In genomic region chrX:124717537-124717936, GRCh38 we compare ENCODE assay signal across 13 cellular contexts.
DNase-seq lines count a peak whose midpoint lies in the region; ATAC-seq and TF ChIP-seq lines count a peak whose summit lies in the region.
"Had no signal": no experiment of that assay in that cellular context is flagged by ENCODE, and none has a peak within 500 bp of the region (broad histone marks: within the 10 kb centered on the region; RNA-seq: fewer than 3 reads in every experiment).

No MANE protein-coding gene starts in this region.

- TF ChIP-seq CTCF in activated CD8-positive, alpha-beta T cell treated with anti-CD3 and anti-CD28 coated beads for 36 hours (IDR thresholded peaks at IDR 0.05), result no peak

- H3K4me3 Mint-ChIP-seq in activated CD8-positive, alpha-beta T cell treated with anti-CD3 and anti-CD28 coated beads for 36 hours, result no peak overlapping the region
- H3K4me3 Mint-ChIP-seq in activated CD8-positive, alpha-beta T cell treated with anti-CD3 and anti-CD28 coated beads, Interleukin-2, amount 10 ng/mL, durations not matched to agents 7 days and 5 days, result no peak overlapping the region
- H3K4me3 Mint-ChIP-seq in activated T-helper 17 cell treated with anti-CD3 and anti-CD28 coated beads, Interleukin-2, amount 50 U/mL, for 72 hours, result peak overlapping the region; percentile 18
- no peak overlapping the region for H3K4me3 Mint-ChIP-seq in activated naive CD8-positive, alpha-beta T cell treated with anti-CD3 and anti-CD28 coated beads, Interleukin-2, amount 50 U/mL, for 24 hours
- H3K4me3 Mint-ChIP-seq: CD8-positive, alpha-beta T cell; HFFc6 had no signal

- peak; percentile 11 for DNase-seq in activated CD8-positive, alpha-beta T cell treated with anti-CD3 and anti-CD28 coated beads for 36 hours
- no peak for DNase-seq in activated CD8-positive, alpha-beta T cell treated with anti-CD3 and anti-CD28 coated beads, Interleukin-2, amount 10 ng/mL, durations not matched to agents 7 days and 5 days
- no peak for DNase-seq in activated naive CD8-positive, alpha-beta T cell treated with anti-CD3 and anti-CD28 coated beads, Interleukin-2, amount 50 U/mL, for 24 hours
- DNase-seq: C1 segment of cervical spinal cord; Caco-2; CD8-positive, alpha-beta T cell; DMS153; DND-41; GOT3; HFFc6 had no signal

- intact Hi-C loops in activated CD8-positive, alpha-beta T cell treated with anti-CD3 and anti-CD28 coated beads for 36 hours (cut with micrococcal nuclease), result no loop called here

- peaks cover 10% of the 10 kb centered on the region for H3K4me1 Mint-ChIP-seq in activated CD8-positive, alpha-beta T cell treated with anti-CD3 and anti-CD28 coated beads for 36 hours (ENCODE audit: low read depth)
- H3K4me1 Mint-ChIP-seq in activated CD8-positive, alpha-beta T cell treated with anti-CD3 and anti-CD28 coated beads, Interleukin-2, amount 10 ng/mL, durations not matched to agents 7 days and 5 days (ENCODE audit: low read depth), result no peaks in the 10 kb centered on the region
- no peaks in the 10 kb centered on the region for H3K4me1 Mint-ChIP-seq in activated T-helper 17 cell treated with anti-CD3 and anti-CD28 coated beads, Interleukin-2, amount 50 U/mL, for 72 hours
- H3K4me1 Mint-ChIP-seq in activated naive CD8-positive, alpha-beta T cell treated with anti-CD3 and anti-CD28 coated beads, Interleukin-2, amount 50 U/mL, for 24 hours, result peaks cover 9% of the 10 kb centered on the region

- no peak overlapping the region for H3K27ac Mint-ChIP-seq in activated CD8-positive, alpha-beta T cell treated with anti-CD3 and anti-CD28 coated beads for 36 hours
- no peak overlapping the region for H3K27ac Mint-ChIP-seq in activated CD8-positive, alpha-beta T cell treated with anti-CD3 and anti-CD28 coated beads, Interleukin-2, amount 10 ng/mL, durations not matched to agents 7 days and 5 days
- no peak overlapping the region for H3K27ac Mint-ChIP-seq in activated T-helper 17 cell treated with anti-CD3 and anti-CD28 coated beads, Interleukin-2, amount 50 U/mL, for 72 hours
- H3K27ac Mint-ChIP-seq in activated naive CD8-positive, alpha-beta T cell treated with anti-CD3 and anti-CD28 coated beads, Interleukin-2, amount 50 U/mL, for 24 hours, result no peak overlapping the region
- H3K27ac Mint-ChIP-seq: HFFc6 had no signal

- no peaks in the 10 kb centered on the region for H3K9me3 Mint-ChIP-seq in activated CD8-positive, alpha-beta T cell treated with anti-CD3 and anti-CD28 coated beads for 36 hours
- no peaks in the 10 kb centered on the region for H3K9me3 Mint-ChIP-seq in activated CD8-positive, alpha-beta T cell treated with anti-CD3 and anti-CD28 coated beads, Interleukin-2, amount 10 ng/mL, durations not matched to agents 7 days and 5 days (ENCODE audit: insufficient read depth)
- H3K9me3 Mint-ChIP-seq in activated T-helper 17 cell treated with anti-CD3 and anti-CD28 coated beads, Interleukin-2, amount 50 U/mL, for 72 hours, result no peaks in the 10 kb centered on the region
- no peaks in the 10 kb centered on the region for H3K9me3 Mint-ChIP-seq in activated naive CD8-positive, alpha-beta T cell treated with anti-CD3 and anti-CD28 coated beads, Interleukin-2, amount 50 U/mL, for 24 hours
- H3K9me3 Mint-ChIP-seq: CD8-positive, alpha-beta T cell; HFFc6 had no signal

- H3K27me3 Mint-ChIP-seq in activated CD8-positive, alpha-beta T cell treated with anti-CD3 and anti-CD28 coated beads for 36 hours, result no peaks in the 10 kb centered on the region
- H3K27me3 Mint-ChIP-seq in activated CD8-positive, alpha-beta T cell treated with anti-CD3 and anti-CD28 coated beads, Interleukin-2, amount 10 ng/mL, durations not matched to agents 7 days and 5 days (ENCODE audit: low read depth), result no peaks in the 10 kb centered on the region
- H3K27me3 Mint-ChIP-seq in activated T-helper 17 cell treated with anti-CD3 and anti-CD28 coated beads, Interleukin-2, amount 50 U/mL, for 72 hours, result no peaks in the 10 kb centered on the region
- no peaks in the 10 kb centered on the region for H3K27me3 Mint-ChIP-seq in activated naive CD8-positive, alpha-beta T cell treated with anti-CD3 and anti-CD28 coated beads, Interleukin-2, amount 50 U/mL, for 24 hours

- POLR2A ChIA-PET in activated CD8-positive, alpha-beta T cell treated with anti-CD3 and anti-CD28 coated beads for 36 hours (lab: Charles Lee), result no interaction called here
- POLR2A ChIA-PET in activated CD8-positive, alpha-beta T cell treated with anti-CD3 and anti-CD28 coated beads, Interleukin-2, amount 10 ng/mL, durations not matched to agents 7 days and 5 days (lab: Charles Lee), result no interaction called here

- peak; percentile 20 for ATAC-seq in activated CD8-positive, alpha-beta T cell treated with anti-CD3 and anti-CD28 coated beads for 36 hours
- ATAC-seq in activated CD8-positive, alpha-beta T cell treated with anti-CD3 and anti-CD28 coated beads, Interleukin-2, amount 10 ng/mL, durations not matched to agents 7 days and 5 days, result no peak
- ATAC-seq in activated T-helper 17 cell treated with anti-CD3 and anti-CD28 coated beads, Interleukin-2, amount 50 U/mL, for 72 hours (replicated peaks), result peak; percentile 53
- peak; percentile 36 for ATAC-seq in activated naive CD8-positive, alpha-beta T cell treated with anti-CD3 and anti-CD28 coated beads, Interleukin-2, amount 50 U/mL, for 24 hours
- ATAC-seq in HG03457 (IDR thresholded peaks at IDR 0.05; ENCODE audit: unreplicated experiment), result no peak
- ATAC-seq in GM18858 (IDR thresholded peaks at IDR 0.05; ENCODE audit: unreplicated experiment), result no peak
- ATAC-seq: CD8-positive, alpha-beta T cell had no signal

- CTCF ChIA-PET in activated CD8-positive, alpha-beta T cell treated with anti-CD3 and anti-CD28 coated beads for 36 hours (lab: Charles Lee), result no interaction called here
- CTCF ChIA-PET in activated CD8-positive, alpha-beta T cell treated with anti-CD3 and anti-CD28 coated beads, Interleukin-2, amount 10 ng/mL, durations not matched to agents 7 days and 5 days (lab: Charles Lee), result no interaction called here

- no peaks in the 10 kb centered on the region for H3K36me3 Mint-ChIP-seq in activated CD8-positive, alpha-beta T cell treated with anti-CD3 and anti-CD28 coated beads for 36 hours (ENCODE audit: low read depth)
- no peaks in the 10 kb centered on the region for H3K36me3 Mint-ChIP-seq in activated CD8-positive, alpha-beta T cell treated with anti-CD3 and anti-CD28 coated beads, Interleukin-2, amount 10 ng/mL, durations not matched to agents 7 days and 5 days (ENCODE audit: low read depth)
- no peaks in the 10 kb centered on the region for H3K36me3 Mint-ChIP-seq in activated T-helper 17 cell treated with anti-CD3 and anti-CD28 coated beads, Interleukin-2, amount 50 U/mL, for 72 hours (ENCODE audit: low read depth)
- H3K36me3 Mint-ChIP-seq in activated naive CD8-positive, alpha-beta T cell treated with anti-CD3 and anti-CD28 coated beads, Interleukin-2, amount 50 U/mL, for 24 hours (ENCODE audit: low read depth), result no peaks in the 10 kb centered on the region
- H3K36me3 Mint-ChIP-seq: CD8-positive, alpha-beta T cell had no signal

Comparison
In these comparisons a context has a peak if more than half of its experiments do, and no peak if none do; other contexts are left out.
1. ATAC-seq: peak in activated CD8-positive, alpha-beta T cell treated with anti-CD3 and anti-CD28 coated beads for 36 hours (single experiment), activated T-helper 17 cell treated with anti-CD3 and anti-CD28 coated beads, Interleukin-2, amount 50 U/mL, for 72 hours (single experiment) and activated naive CD8-positive, alpha-beta T cell treated with anti-CD3 and anti-CD28 coated beads, Interleukin-2, amount 50 U/mL, for 24 hours (single experiment); none in activated CD8-positive, alpha-beta T cell treated with anti-CD3 and anti-CD28 coated beads, Interleukin-2, amount 10 ng/mL, durations not matched to agents 7 days and 5 days (single experiment), HG03457 (single experiment) and GM18858 (single experiment).